Comparison of ENCODE assay signal across 9 cellular contexts in genomic region chr5:177366528-177367322, GRCh38. TPM values are rescaled to one million over a fixed set of nuclear protein-coding genes. Genes with fewer than 3 reads are reported as not detected.
DNase-seq lines count a peak whose midpoint lies in the region; FAIRE-seq and TF ChIP-seq lines count a peak whose summit lies in the region.
"Had no signal": no experiment of that assay in that cellular context is flagged by ENCODE, and none has a peak within 500 bp of the region (broad histone marks: within the 10 kb centered on the region; RNA-seq: fewer than 3 reads in every experiment).

No MANE protein-coding gene starts in this region.

- peak; percentile 85 to 93 for DNase-seq in breast epithelium (ENCODE audit: low spot score in 2 of 2)
- peak; percentile 82 for DNase-seq in iris pigment epithelial cell (ENCODE audit: low read depth)
- peak; percentile 87 for DNase-seq in small intestine
- DNase-seq in T-helper 9 cell, result no peak
- DNase-seq in KBM-7, result no peak
- DNase-seq in NCI-H446 treated with DMSO at 0.1 percent for 48 hours (lab: John Stamatoyannopoulos, UW), result no peak
- DNase-seq in activated naive CD4-positive, alpha-beta T cell (lab: John Stamatoyannopoulos, UW), result no peak

- H3K4me3 ChIP-seq in HUES6 (ENCODE audit: low read depth, low read length), result peak overlapping the region; percentile 68
- peak overlapping the region; percentile 46 to 74 (median 59) for H3K4me3 ChIP-seq in breast epithelium
- peak overlapping the region in 1 of 2 donors; percentile 34 for H3K4me3 ChIP-seq in small intestine (ENCODE audit: low read depth in 1 of 2, low read length in 2 of 2)
- H3K4me3 ChIP-seq: PC-9 had no signal

- H3K27me3 ChIP-seq in HUES6 (ENCODE audit: control insufficient read depth, insufficient read depth, low read length) (peaks cover 24% of the 10 kb centered on the region), breast epithelium (no peaks in the 10 kb centered on the region), small intestine (ENCODE audit: control insufficient read depth in 2 of 2, insufficient read depth in 2 of 2, low read length in 2 of 2) (no peaks in the 10 kb centered on the region)

- H3K9ac ChIP-seq in HUES6 (ENCODE audit: low read length), result peak overlapping the region; percentile 75

- H3K9me3 ChIP-seq in HUES6 (ENCODE audit: control insufficient read depth, insufficient read depth, low read depth, low read length) (no peaks in the 10 kb centered on the region), breast epithelium (no peaks in the 10 kb centered on the region), small intestine (ENCODE audit: control insufficient read depth, low read depth) (no peaks in the 10 kb centered on the region)

- H3K36me3 ChIP-seq in HUES6 (ENCODE audit: control insufficient read depth, insufficient read depth, low read length) (0 out of 2 replicates have a peak, but pooled peaks cover 3% of the 10 kb centered on the region), breast epithelium (no peaks in the 10 kb centered on the region), small intestine (ENCODE audit: control insufficient read depth in 2 of 2, insufficient read depth in 2 of 2, low read length in 2 of 2) (no peaks in the 10 kb centered on the region)

- TF ChIP-seq POLR2A in breast epithelium (IDR thresholded peaks at IDR 0.05), result no peak

- H3K4me1 ChIP-seq in HUES6 (ENCODE audit: control insufficient read depth, insufficient read depth, low read length) (peaks cover 52% of the 10 kb centered on the region), breast epithelium (peaks cover 0 to 5% of the 10 kb centered on the region in 2 donors), small intestine (ENCODE audit: control insufficient read depth in 2 of 2, insufficient read depth in 1 of 2, low read depth in 1 of 2, low read length in 1 of 2) (peaks cover 3 to 5% of the 10 kb centered on the region in 2 donors)

- intact Hi-C loops in breast epithelium (cut with DNase I; ENCODE audit: low total_unique reads), result loop anchor here (10.0 kb wide), 1 partner anchor 52 kb away; the partner anchor contains the start of gene MXD3

- in situ Hi-C loops in KBM-7 (cut with MboI; ENCODE audit: low pct_unique_long_range_greater_than_20kb, low sequenced_read_pairs), result no loop called here

- H3K27ac ChIP-seq in HUES6 (ENCODE audit: low read depth, low read length) (peak overlapping the region; percentile 73), breast epithelium (peak overlapping the region; percentile 94 to 97), small intestine (ENCODE audit: low read depth in 1 of 2, low read length in 1 of 2) (peak overlapping the region; percentile 73 to 76)
- H3K27ac ChIP-seq: PC-9 had no signal

- 23 to 34% (median 33%) methylated on average over 35 to 36 of the region's 36 CpGs for WGBS in small intestine, 3 donors

- TF ChIP-seq CTCF in breast epithelium (IDR thresholded peaks at IDR 0.05), result no peak

- FAIRE-seq in small intestine (lab: Jason Lieb, UNC), result no peak

RNA-seq across cellular contexts. Expression of gene RGS14, which starts 9.0 kb away (rescaled TPM):
- 10 to 100 TPM in 2 of 3 donors, 1 to 10 TPM in 1; 9.0 to 16.4 (median 11.3) TPM for total RNA-seq in breast epithelium
- polyA plus RNA-seq in small intestine, result 10 to 100 TPM; 12.8 to 22.7 (median 18.6) TPM

RNA-seq across cellular contexts. Expression of gene LMAN2, which starts 15.3 kb away (rescaled TPM):
- total RNA-seq in breast epithelium, result 100 to 1,000 TPM; 139 to 188 (median 170) TPM
- 100 to 1,000 TPM in 1 of 3 donors, 10 to 100 TPM in 2; 73.6 to 304 (median 91.9) TPM for polyA plus RNA-seq in small intestine

RNA-seq across cellular contexts. Expression of gene SLC34A1, which starts 17.5 kb away (rescaled TPM):
- not detected for total RNA-seq in breast epithelium
- under 1 TPM in 1 of 3 donors, not detected in 2; 0.01 TPM for polyA plus RNA-seq in small intestine

RNA-seq across cellular contexts. Expression of gene PFN3, which starts 33.7 kb away (rescaled TPM):
- total RNA-seq in breast epithelium, result not detected
- polyA plus RNA-seq in small intestine, result not detected
- total RNA-seq: PC-9 had no signal

RNA-seq across cellular contexts. Expression of gene F12, which starts 42.6 kb away (rescaled TPM):
- 1 to 10 TPM in 2 of 3 donors, under 1 TPM in 1; 0.64 to 2.9 (median 2.6) TPM for total RNA-seq in breast epithelium
- 10 to 100 TPM; 17.0 to 22.4 (median 20.3) TPM for polyA plus RNA-seq in small intestine

Comparison
In these comparisons a context has a peak if more than half of its experiments do, and no peak if none do; other contexts are left out.
1. DNase-seq: peak in breast epithelium (2 of 2), iris pigment epithelial cell (single experiment) and small intestine (single experiment); none in T-helper 9 cell (single experiment), KBM-7 (single experiment), NCI-H446 treated with DMSO at 0.1 percent for 48 hours (single experiment) and activated naive CD4-positive, alpha-beta T cell (0 of 4).
2. Peak in every context shown above with its lines, with median percentiles within 50 percentile points of each other: H3K27ac ChIP-seq.